9 cellular contexts compared by ENCODE assay signal in the genomic region with DNA sequence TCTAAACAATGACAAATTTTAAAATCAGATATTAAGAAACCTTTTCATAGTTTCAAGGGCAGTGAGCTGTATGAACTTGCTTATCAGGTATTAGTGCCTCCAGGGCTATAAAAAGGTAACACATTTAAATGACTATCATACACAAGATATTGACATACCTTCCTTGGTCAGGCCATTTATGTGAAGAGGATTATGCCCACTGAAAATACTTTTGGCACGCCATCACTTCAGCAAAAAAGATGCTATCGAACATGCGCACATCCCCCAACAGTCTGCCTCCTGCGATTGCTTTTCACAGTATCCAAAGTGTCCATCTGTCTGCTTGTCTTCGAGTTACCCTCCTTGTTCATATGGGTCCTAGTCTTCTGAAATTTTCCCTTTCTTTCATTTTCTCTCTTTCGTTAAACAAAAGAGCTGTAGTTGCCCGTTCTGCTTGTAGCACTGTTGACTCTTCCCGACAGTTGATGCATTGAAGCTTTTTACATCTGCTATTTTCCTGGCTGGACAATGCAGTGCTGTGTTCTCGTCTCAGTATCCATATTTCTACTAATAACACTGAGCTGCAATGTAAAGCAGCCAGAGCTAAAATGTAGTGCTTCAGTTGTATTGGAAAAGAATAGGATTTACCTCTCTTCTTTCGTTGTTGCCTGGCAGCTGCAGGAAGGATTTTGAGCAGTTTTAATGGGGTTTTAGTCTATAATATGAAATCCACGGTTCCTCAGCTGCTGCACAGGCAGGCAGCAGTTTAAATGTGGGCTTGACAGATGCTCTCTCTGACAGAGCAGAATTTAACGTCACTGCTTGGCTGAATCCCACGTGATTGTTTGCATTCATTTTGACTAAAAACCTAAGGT. TPM values are rescaled to one million over a fixed set of nuclear protein-coding genes. Genes with fewer than 3 reads are reported as not detected.
DNase-seq lines count a peak whose midpoint lies in the region; ATAC-seq, FAIRE-seq and TF ChIP-seq lines count a peak whose summit lies in the region.
"Had no signal": no experiment of that assay in that cellular context is flagged by ENCODE, and none has a peak within 500 bp of the region (broad histone marks: within the 10 kb centered on the region; RNA-seq: fewer than 3 reads in every experiment).

A gene with protein sequence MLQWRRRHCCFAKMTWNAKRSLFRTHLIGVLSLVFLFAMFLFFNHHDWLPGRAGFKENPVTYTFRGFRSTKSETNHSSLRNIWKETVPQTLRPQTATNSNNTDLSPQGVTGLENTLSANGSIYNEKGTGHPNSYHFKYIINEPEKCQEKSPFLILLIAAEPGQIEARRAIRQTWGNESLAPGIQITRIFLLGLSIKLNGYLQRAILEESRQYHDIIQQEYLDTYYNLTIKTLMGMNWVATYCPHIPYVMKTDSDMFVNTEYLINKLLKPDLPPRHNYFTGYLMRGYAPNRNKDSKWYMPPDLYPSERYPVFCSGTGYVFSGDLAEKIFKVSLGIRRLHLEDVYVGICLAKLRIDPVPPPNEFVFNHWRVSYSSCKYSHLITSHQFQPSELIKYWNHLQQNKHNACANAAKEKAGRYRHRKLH (minus strand): TSS at position 753 of the 854 bp plus-strand sequence. CDS start 5,051 bp downstream, outside the sequence.

- H3K27ac ChIP-seq in foreskin keratinocyte: no peak within 1 kb of the TSS
- H3K27ac ChIP-seq in neutrophil: peak within 1 kb of the TSS; percentile 6

- FAIRE-seq in D721Med (lab: Jason Lieb, UNC) (peak; percentile 95), GM12891 (lab: Jason Lieb, UNC) (no peak)

- peak; percentile 79 for ATAC-seq in foreskin keratinocyte
- ATAC-seq in HG03439 (IDR thresholded peaks at IDR 0.05; ENCODE audit: unreplicated experiment): no peak

- TF ChIP-seq CTCF in D721Med (IDR thresholded peaks at IDR 0.05; ENCODE audit: insufficient read depth, missing control alignments): no peak
- TF ChIP-seq CTCF in WI38 (IDR thresholded peaks at IDR 0.05; ENCODE audit: low read depth, low read length): no peak
- no peak for TF ChIP-seq CTCF in foreskin keratinocyte (conservative IDR thresholded peaks at IDR 0.05)
- TF ChIP-seq CTCF in neutrophil (IDR thresholded peaks at IDR 0.05): no peak

- DNase-seq in D721Med (ENCODE audit: insufficient read length, low spot score) (no peak), NCI-H1417 treated with DMSO at 0.1 percent for 48 hours (lab: John Stamatoyannopoulos, UW) (peak; percentile 56), foreskin keratinocyte (peak; percentile 23 to 58), RPMI8226 (no peak), GM12891 (ENCODE audit: insufficient read length, low spot score) (no peak)

- no peak for TF ChIP-seq POLR2A in GM12891 (IDR thresholded peaks at IDR 0.05; ENCODE audit: low read depth, low read length)

- H3K36me3 ChIP-seq in neutrophil: no peaks in the 10 kb centered on the region

- H3K4me1 ChIP-seq in foreskin keratinocyte (peaks cover 24% of the 10 kb centered on the region), neutrophil (ENCODE audit: control insufficient read depth in 1 of 2, insufficient read depth in 1 of 2, low read depth in 1 of 2, low read length in 1 of 2) (peaks cover 0 to 3% of the 10 kb centered on the region in 2 experiments)

- H3K9me3 ChIP-seq in neutrophil: no peaks in the 10 kb centered on the region

- H3K4me3 ChIP-seq in WI38 (ENCODE audit: low read depth, low read length) (peak within 1 kb of the TSS; percentile 49), neutrophil (ENCODE audit: low read depth in 1 of 2, low read length in 1 of 2) (no peak within 1 kb of the TSS)

- H3K27me3 ChIP-seq in foreskin keratinocyte: no peaks in the 10 kb centered on the region
- no peaks in the 10 kb centered on the region for H3K27me3 ChIP-seq in neutrophil

TF ChIP-seq in GM12891, 5 proteins besides CTCF, POLR2A, EP300 and RAD21:
- no peak for TF ChIP-seq TAF1 (IDR thresholded peaks at IDR 0.05; ENCODE audit: low read depth, low read length)
- no peak for TF ChIP-seq PAX5 (IDR thresholded peaks at IDR 0.05; ENCODE audit: insufficient read depth, low read length, severe bottlenecking)
- TF ChIP-seq POU2F2 (IDR thresholded peaks at IDR 0.05; ENCODE audit: low read depth, low read length): no peak
- TF ChIP-seq POLR2AphosphoS5 (IDR thresholded peaks at IDR 0.05; ENCODE audit: low read depth, low read length): no peak
- TF ChIP-seq SPI1 (IDR thresholded peaks at IDR 0.05; ENCODE audit: low read depth, low read length): no peak

RNA-seq across cellular contexts. Expression of the gene that starts here (rescaled TPM):
- not detected in 2 replicates for total RNA-seq in foreskin keratinocyte
- polyA plus RNA-seq in foreskin keratinocyte: not detected in 2 replicates
- 0.03 TPM for polyA plus RNA-seq in GM12891 (2012; ENCODE audit: low read depth, missing spikeins)
- total RNA-seq: kidney epithelial cell had no signal

Comparison
In these comparisons a context has a peak if more than half of its experiments do, and no peak if none do; other contexts are left out.
1. Peak in DNase-seq and ATAC-seq in foreskin keratinocyte; RNA of the gene not detected or under 1 TPM.